8 cellular contexts compared by ENCODE assay signal in the genomic region with DNA sequence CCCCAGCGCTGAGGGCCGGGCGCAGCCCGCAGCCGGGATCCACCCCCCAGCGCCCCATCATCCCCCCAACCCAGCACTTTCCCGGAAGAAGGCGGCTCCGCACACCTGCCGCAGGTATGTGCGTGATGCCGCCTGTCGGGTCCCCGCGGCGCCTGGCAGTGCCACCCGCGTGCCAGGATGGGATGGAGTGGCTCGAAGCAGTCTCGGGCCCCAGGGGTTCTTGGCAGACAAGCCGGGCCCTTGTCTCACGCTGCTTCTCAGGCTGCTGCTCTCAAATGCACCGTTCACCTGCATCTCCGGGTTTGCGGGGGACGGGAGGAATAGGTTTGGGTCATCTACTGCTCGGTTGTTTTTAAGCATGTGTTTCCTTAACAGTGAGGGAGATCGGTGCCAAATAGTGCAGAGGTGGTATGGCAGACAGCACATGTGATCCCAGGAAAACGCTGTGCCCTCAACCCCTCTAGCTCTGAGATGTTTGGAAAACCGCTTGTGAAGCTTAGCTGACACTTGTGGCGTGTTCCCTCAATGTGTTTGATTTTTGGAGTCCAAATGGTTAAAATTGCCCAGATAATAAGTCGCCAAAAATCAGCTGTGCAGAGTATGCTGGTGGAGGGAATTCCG. TPM values are rescaled to one million over a fixed set of nuclear protein-coding genes. Genes with fewer than 3 reads are reported as not detected.
A peak's percentile ranks its signal among the peaks of the same experiment; 100 is the strongest.
DNase-seq lines count a peak whose midpoint lies in the region; ATAC-seq and TF ChIP-seq lines count a peak whose summit lies in the region.

No MANE protein-coding gene starts in this region.

- H3K4me3 ChIP-seq in colonic mucosa (peak overlapping the region; percentile 91), lower leg skin (ENCODE audit: low read depth, poor library complexity, severe bottlenecking) (peak overlapping the region; percentile 98)

- TF ChIP-seq POLR2A in lower leg skin (IDR thresholded peaks at IDR 0.05): no peak

- ATAC-seq in HG03432 (IDR thresholded peaks at IDR 0.05; ENCODE audit: unreplicated experiment) (peak; percentile 4), GM18909 (IDR thresholded peaks at IDR 0.05; ENCODE audit: poor library complexity, unreplicated experiment) (no peak), HG03571 (IDR thresholded peaks at IDR 0.05; ENCODE audit: unreplicated experiment) (no peak)

- 1 to 2% methylated on average over 12 to 18 of the region's 33 CpGs for WGBS in lower leg skin, 2 donors

- H3K9me3 ChIP-seq in ES-I3 (ENCODE audit: control insufficient read depth, insufficient read depth, low read length) (no peaks in the 10 kb centered on the region), colonic mucosa (no peaks in the 10 kb centered on the region)

- H3K36me3 ChIP-seq in ES-I3 (ENCODE audit: insufficient read depth, low read length) (no peaks in the 10 kb centered on the region), colonic mucosa (no peaks in the 10 kb centered on the region)

- H3K9ac ChIP-seq in ES-I3 (ENCODE audit: low read depth, low read length): peak overlapping the region; percentile 94
- peak overlapping the region; percentile 95 to 100 for H3K9ac ChIP-seq in colonic mucosa (ENCODE audit: low read depth in 2 of 2, low read length in 2 of 2)

- peaks cover 15% of the 10 kb centered on the region for H3K4me1 ChIP-seq in ES-I3 (ENCODE audit: insufficient read depth, low read length)
- peaks cover 2% of the 10 kb centered on the region for H3K4me1 ChIP-seq in colonic mucosa

- no peaks in the 10 kb centered on the region for H3K27me3 ChIP-seq in colonic mucosa

- peak in 4 of 5 donors; percentile 39 to 47 (median 42) for DNase-seq in T-helper 1 cell
- DNase-seq in colonic mucosa: peak; percentile 54
- DNase-seq in lower leg skin (ENCODE audit: low spot score in 2 of 2): peak; percentile 40 to 89
- DNase-seq in stimulated activated naive CD4-positive, alpha-beta T cell treated with Interleukin-2 at 50 U/mL for 16 hours (lab: John Stamatoyannopoulos, UW): peak; percentile 32

- intact Hi-C loops in colonic mucosa (cut with DNase I) (loop anchor here (5.0 to 10.0 kb wide), 2 partner anchors 55 to 437 kb away; no protein-coding TSS in a partner anchor), lower leg skin (cut with DNase I; ENCODE audit: low total_unique reads) (no loop called here)

- peak overlapping the region; percentile 92 for H3K27ac ChIP-seq in colonic mucosa

- no peak for TF ChIP-seq CTCF in colonic mucosa (IDR thresholded peaks at IDR 0.05)
- TF ChIP-seq CTCF in lower leg skin (IDR thresholded peaks at IDR 0.05): no peak

RNA-seq across cellular contexts. Expression of a gene that starts 0.8 kb away (rescaled TPM):
- total RNA-seq in colonic mucosa (10 to 100 TPM; 23.9 to 32.2 TPM), lower leg skin (10 to 100 TPM; 35.1 to 49.6 (median 43.8) TPM)
